Comparison of ENCODE assay signal across 8 cellular contexts in the genomic region with DNA sequence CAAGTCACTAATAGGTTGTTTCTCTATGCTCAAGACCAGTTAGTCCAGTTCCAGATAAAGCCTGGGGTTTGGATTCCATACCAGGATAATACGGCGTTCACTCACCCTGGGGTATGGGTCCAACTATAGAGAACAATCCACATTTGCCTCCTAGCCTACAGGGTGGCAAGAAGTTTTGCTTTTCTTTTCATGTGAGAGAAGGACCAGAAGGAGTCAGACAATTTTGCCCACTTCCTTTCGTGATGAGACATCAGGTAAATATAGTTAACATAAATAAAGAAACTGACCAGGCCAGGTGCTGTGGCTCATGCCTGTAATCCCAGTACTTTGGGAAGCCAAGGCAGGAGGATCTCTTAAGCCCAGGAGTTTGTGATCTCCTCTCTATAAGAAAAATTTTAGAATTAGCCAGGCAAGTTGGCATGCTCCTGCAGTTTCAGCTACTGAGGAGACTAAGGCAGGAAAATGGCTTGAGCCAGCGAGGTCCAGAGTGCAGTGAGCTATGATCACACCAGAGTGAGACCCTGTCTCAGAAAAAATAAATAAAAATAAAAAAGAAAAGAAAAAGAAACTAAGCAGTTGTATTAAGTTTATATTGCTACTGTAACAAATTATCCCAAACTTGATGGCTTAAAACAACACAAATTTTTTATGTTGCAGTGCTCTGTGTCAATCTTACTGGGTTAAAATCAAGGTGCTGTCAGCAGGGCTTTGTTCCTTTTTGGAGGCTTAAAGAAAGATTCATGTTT. TPM values are rescaled to one million over a fixed set of nuclear protein-coding genes. Genes with fewer than 3 reads are reported as not detected.
DNase-seq lines count a peak whose midpoint lies in the region; ATAC-seq, FAIRE-seq and TF ChIP-seq lines count a peak whose summit lies in the region.
"Had no signal": no experiment of that assay in that cellular context is flagged by ENCODE, and none has a peak within 500 bp of the region (broad histone marks: within the 10 kb centered on the region; RNA-seq: fewer than 3 reads in every experiment).

No MANE protein-coding gene starts in this region.

- 94% methylated on average over 4 of the region's 4 CpGs for WGBS in HepG2 (ENCODE audit: low lambda C conversion rate)

- TF ChIP-seq CTCF in HepG2 (CRISPR knock-in tag; IDR thresholded peaks at IDR 0.05) (no peak), glutamatergic neuron (IDR thresholded peaks at IDR 0.05; ENCODE audit: partially characterized antibody, unreplicated experiment) (no peak)

- no peak overlapping the region for H2AFZ ChIP-seq in HepG2 (ENCODE audit: low read length)

- no peak for TF ChIP-seq EP300 in HepG2 (IDR thresholded peaks at IDR 0.05; ENCODE audit: low read depth in 2 of 2, low read length in 2 of 2)
- no peak for TF ChIP-seq EP300 in HepG2 (CRISPR knock-in tag; IDR thresholded peaks at IDR 0.05; ENCODE audit: borderline replicate concordance)

- H3K4me3 ChIP-seq in HepG2 (replicated peaks in 1 of 3; ENCODE audit: insufficient read depth in 1 of 3, low read depth in 2 of 3, low read length in 3 of 3): no peak overlapping the region

- DNase-seq in LHCN-M2 (ENCODE audit: low read depth) (peak; percentile 19), HepG2 (ENCODE audit: low spot score) (no peak), glutamatergic neuron (no peak), posterior vena cava (ENCODE audit: low spot score) (no peak)
- no peak for DNase-seq in natural killer cell treated with Interleukin-12 subunit alpha and Interleukin-12 subunit beta and Interleukin-15 and Interleukin-18, amount 100 ng/mL, for 72 hours (ENCODE audit: low spot score)

- intact Hi-C loops in HepG2 (cut with micrococcal nuclease; ENCODE audit: unreplicated experiment) (no loop called here), posterior vena cava (cut with DNase I) (loop anchor here in 1 of 2 donors (10.0 kb wide), 1 partner anchor 55 kb away; no protein-coding TSS in a partner anchor)

- peak overlapping the region; percentile 74 for H3K4me3 Mint-ChIP-seq in natural killer cell treated with Interleukin-12 subunit alpha and Interleukin-12 subunit beta and Interleukin-15 and Interleukin-18, amount 100 ng/mL, for 72 hours
- no peak overlapping the region for H3K4me3 Mint-ChIP-seq in glutamatergic neuron (ENCODE audit: unreplicated experiment)

- no peaks in the 10 kb centered on the region for H3K36me3 Mint-ChIP-seq in natural killer cell treated with Interleukin-12 subunit alpha and Interleukin-12 subunit beta and Interleukin-15 and Interleukin-18, amount 100 ng/mL, for 72 hours
- no peaks in the 10 kb centered on the region for H3K36me3 Mint-ChIP-seq in glutamatergic neuron (ENCODE audit: unreplicated experiment)

- POLR2A ChIA-PET in HepG2 (lab: Yijun Ruan, JAX): no interaction called here

- CTCF ChIA-PET in HepG2 (lab: Yijun Ruan, JAX; ENCODE audit: low intra/inter-chr PET ratio, low total read pairs): no interaction called here

- in situ Hi-C loops in HepG2 (cut with HindIII; ENCODE audit: extremely low pct_ligation_motif_present, low pct_unique_long_range_greater_than_20kb): no loop called here

- H4K20me1 ChIP-seq in HepG2 (ENCODE audit: insufficient read depth, low read length): no peaks in the 10 kb centered on the region

- H3K4me1 ChIP-seq in HepG2 (ENCODE audit: insufficient read depth, low read length): no peaks in the 10 kb centered on the region

- TF ChIP-seq RAD21 in HepG2 (CRISPR knock-in tag; IDR thresholded peaks at IDR 0.05): no peak

- no peak overlapping the region for H3K27ac ChIP-seq in HepG2 (ENCODE audit: extremely low read length, insufficient read depth, low read length)

- no peak overlapping the region for H3K9ac ChIP-seq in HepG2 (ENCODE audit: insufficient read depth, low read depth, low read length)

- no peaks in the 10 kb centered on the region for H3K9me3 ChIP-seq in HepG2 (ENCODE audit: low read length)

- peak overlapping the region; percentile 75 to 80 for H3K27ac Mint-ChIP-seq in natural killer cell treated with Interleukin-12 subunit alpha and Interleukin-12 subunit beta and Interleukin-15 and Interleukin-18, amount 100 ng/mL, for 72 hours
- H3K27ac Mint-ChIP-seq in glutamatergic neuron (ENCODE audit: unreplicated experiment): no peak overlapping the region

- no peaks in the 10 kb centered on the region for H3K79me2 ChIP-seq in HepG2 (ENCODE audit: insufficient read depth, low read length)

- H3K36me3 ChIP-seq in HepG2 (replicated peaks in 1 of 2; ENCODE audit: control insufficient read depth in 1 of 2, insufficient read depth in 2 of 2, low read length in 2 of 2): no peaks in the 10 kb centered on the region

- H3K4me1 Mint-ChIP-seq in natural killer cell treated with Interleukin-12 subunit alpha and Interleukin-12 subunit beta and Interleukin-15 and Interleukin-18, amount 100 ng/mL, for 72 hours (ENCODE audit: low read depth in 2 of 2): peaks cover 33 to 43% of the 10 kb centered on the region in 2 donors
- H3K4me1 Mint-ChIP-seq in glutamatergic neuron (ENCODE audit: low read depth, unreplicated experiment): peaks cover 3% of the 10 kb centered on the region

- no peaks in the 10 kb centered on the region for H3K27me3 ChIP-seq in HepG2 (ENCODE audit: control insufficient read depth in 1 of 2, insufficient read depth in 2 of 2, low read length in 2 of 2)

- BruUV-seq in HepG2 (replicated peaks; lab: Mats Ljungman, UMichigan): no TSS peak

- FAIRE-seq in HepG2 (lab: Jason Lieb, UNC): no peak

- H3K4me2 ChIP-seq in HepG2 (ENCODE audit: low read depth, low read length): no peak overlapping the region

- ATAC-seq in GM18907 (IDR thresholded peaks at IDR 0.05; ENCODE audit: unreplicated experiment): peak; percentile 81
- peak; percentile 71 for ATAC-seq in HG02623 (IDR thresholded peaks at IDR 0.05; ENCODE audit: unreplicated experiment)
- peak; percentile 71 to 90 for ATAC-seq in natural killer cell treated with Interleukin-12 subunit alpha and Interleukin-12 subunit beta and Interleukin-15 and Interleukin-18, amount 100 ng/mL, for 72 hours
- no peak for ATAC-seq in HepG2
- ATAC-seq: HCT116 had no signal

- no peaks in the 10 kb centered on the region for H3K27me3 Mint-ChIP-seq in natural killer cell treated with Interleukin-12 subunit alpha and Interleukin-12 subunit beta and Interleukin-15 and Interleukin-18, amount 100 ng/mL, for 72 hours
- no peaks in the 10 kb centered on the region for H3K27me3 Mint-ChIP-seq in glutamatergic neuron (ENCODE audit: unreplicated experiment)

- no peak for TF ChIP-seq POLR2A in HepG2 (IDR thresholded peaks at IDR 0.05; ENCODE audit: insufficient read depth in 1 of 2, low read depth in 2 of 2, low read length in 2 of 2)

- H3K9me3 Mint-ChIP-seq in natural killer cell treated with Interleukin-12 subunit alpha and Interleukin-12 subunit beta and Interleukin-15 and Interleukin-18, amount 100 ng/mL, for 72 hours: no peaks in the 10 kb centered on the region
- no peaks in the 10 kb centered on the region for H3K9me3 Mint-ChIP-seq in glutamatergic neuron (ENCODE audit: unreplicated experiment)

RNA-seq across cellular contexts. Expression of a gene that starts 7.5 kb away (rescaled TPM):
- total RNA-seq in LHCN-M2 (2014; rRNA removed): 40.6 and 41.4 TPM in 2 replicates
- polyA plus RNA-seq in LHCN-M2 (2012): 91.4 TPM
- 100 to 1,000 TPM; 102 to 113 TPM for total RNA-seq in natural killer cell treated with Interleukin-12 subunit alpha and Interleukin-12 subunit beta and Interleukin-15 and Interleukin-18, amount 100 ng/mL, for 72 hours
- total RNA-seq in HepG2 (2016; rRNA removed; fragmentation: Illumina TruSeq; extraction: Trizol): 26.3 and 49.4 TPM in 2 replicates
- total RNA-seq in HepG2 (2016; cell fraction: cytosol; rRNA removed; fragmentation: Illumina TruSeq; extraction: Trizol; ENCODE audit: low read depth): 13.4 and 19.2 TPM in 2 replicates
- total RNA-seq in HepG2 (2016; cell fraction: insoluble cytoplasmic fraction; rRNA removed; fragmentation: Illumina TruSeq; extraction: Trizol): 28.3 and 50.6 TPM in 2 replicates
- 14.5 and 17.4 TPM in 2 replicates for total RNA-seq in HepG2 (2016; cell fraction: membrane; rRNA removed; fragmentation: Illumina TruSeq; extraction: Trizol)
- 39.0 and 46.8 TPM in 2 replicates for total RNA-seq in HepG2 (2016; cell fraction: nucleus; rRNA removed; fragmentation: Illumina TruSeq; extraction: Trizol)
- polyA plus RNA-seq in HepG2 (2011; rRNA removed): 217 and 239 TPM in 2 replicates
- polyA plus RNA-seq in HepG2 (2011; cell fraction: cytosol; rRNA removed): 109 and 117 TPM in 2 replicates
- 33.6 and 41.1 TPM in 2 replicates for polyA plus RNA-seq in HepG2 (2011; cell fraction: nucleus; rRNA removed)
- polyA plus RNA-seq in HepG2 (2012): 46.8 and 51.5 TPM in 2 replicates
- 28.6 and 31.5 TPM in 2 replicates for polyA plus RNA-seq in HepG2 (2016; cell fraction: cytosol; fragmentation: Illumina TruSeq; extraction: Trizol; ENCODE audit: low read depth)
- 50.0 and 51.6 TPM in 2 replicates for polyA plus RNA-seq in HepG2 (2016; cell fraction: insoluble cytoplasmic fraction; fragmentation: Illumina TruSeq; extraction: Trizol; ENCODE audit: low read depth)
- polyA plus RNA-seq in HepG2 (2016; cell fraction: membrane; fragmentation: Illumina TruSeq; extraction: Trizol; ENCODE audit: low read depth): 18.4 and 23.4 TPM in 2 replicates
- polyA plus RNA-seq in HepG2 (2016; cell fraction: nucleus; fragmentation: Illumina TruSeq; extraction: Trizol; ENCODE audit: insufficient read depth, low read depth): 95.9 and 120 TPM in 2 replicates
- polyA minus RNA-seq in HepG2 (2011; rRNA and poly(A)+ RNA removed; ENCODE audit: low replicate concordance): 214 and 312 TPM in 2 replicates
- polyA minus RNA-seq in HepG2 (2011; cell fraction: cytosol; rRNA and poly(A)+ RNA removed): 57.0 and 58.9 TPM in 2 replicates
- 27.4 and 38.7 TPM in 2 replicates for polyA minus RNA-seq in HepG2 (2011; cell fraction: nucleus; rRNA and poly(A)+ RNA removed)
- 108 TPM for total RNA-seq in glutamatergic neuron (ENCODE audit: unreplicated experiment)
- total RNA-seq in posterior vena cava: 10 to 100 TPM; 63.8 to 76.3 TPM

RNA-seq across cellular contexts. Expression of a gene that starts 47.1 kb away (rescaled TPM):
- total RNA-seq in LHCN-M2 (2014; rRNA removed): 12.9 and 14.1 TPM in 2 replicates
- polyA plus RNA-seq in LHCN-M2 (2012): 3.2 TPM
- total RNA-seq in natural killer cell treated with Interleukin-12 subunit alpha and Interleukin-12 subunit beta and Interleukin-15 and Interleukin-18, amount 100 ng/mL, for 72 hours: 10 to 100 TPM; 76.9 to 95.1 TPM
- 63.4 and 113 TPM in 2 replicates for total RNA-seq in HepG2 (2016; rRNA removed; fragmentation: Illumina TruSeq; extraction: Trizol)
- 96.6 and 97.4 TPM in 2 replicates for total RNA-seq in HepG2 (2016; cell fraction: cytosol; rRNA removed; fragmentation: Illumina TruSeq; extraction: Trizol; ENCODE audit: low read depth)
- total RNA-seq in HepG2 (2016; cell fraction: insoluble cytoplasmic fraction; rRNA removed; fragmentation: Illumina TruSeq; extraction: Trizol): 57.4 and 102 TPM in 2 replicates
- total RNA-seq in HepG2 (2016; cell fraction: membrane; rRNA removed; fragmentation: Illumina TruSeq; extraction: Trizol): 46.7 and 55.6 TPM in 2 replicates
- total RNA-seq in HepG2 (2016; cell fraction: nucleus; rRNA removed; fragmentation: Illumina TruSeq; extraction: Trizol): 59.7 and 65.2 TPM in 2 replicates
- polyA plus RNA-seq in HepG2 (2011; rRNA removed): 11.3 and 16.2 TPM in 2 replicates
- polyA plus RNA-seq in HepG2 (2011; cell fraction: cytosol; rRNA removed): 13.0 and 14.0 TPM in 2 replicates
- polyA plus RNA-seq in HepG2 (2011; cell fraction: nucleus; rRNA removed): 13.5 and 15.6 TPM in 2 replicates
- 15.9 and 20.6 TPM in 2 replicates for polyA plus RNA-seq in HepG2 (2012)
- 16.9 and 24.8 TPM in 2 replicates for polyA plus RNA-seq in HepG2 (2016; cell fraction: cytosol; fragmentation: Illumina TruSeq; extraction: Trizol; ENCODE audit: low read depth)
- polyA plus RNA-seq in HepG2 (2016; cell fraction: insoluble cytoplasmic fraction; fragmentation: Illumina TruSeq; extraction: Trizol; ENCODE audit: low read depth): 28.8 and 30.9 TPM in 2 replicates
- 20.7 and 23.8 TPM in 2 replicates for polyA plus RNA-seq in HepG2 (2016; cell fraction: membrane; fragmentation: Illumina TruSeq; extraction: Trizol; ENCODE audit: low read depth)
- polyA plus RNA-seq in HepG2 (2016; cell fraction: nucleus; fragmentation: Illumina TruSeq; extraction: Trizol; ENCODE audit: insufficient read depth, low read depth): 25.5 and 28.7 TPM in 2 replicates
- polyA minus RNA-seq in HepG2 (2011; rRNA and poly(A)+ RNA removed; ENCODE audit: low replicate concordance): 20.3 and 55.5 TPM in 2 replicates
- 15.7 and 21.4 TPM in 2 replicates for polyA minus RNA-seq in HepG2 (2011; cell fraction: cytosol; rRNA and poly(A)+ RNA removed)
- 69.1 and 82.4 TPM in 2 replicates for polyA minus RNA-seq in HepG2 (2011; cell fraction: nucleus; rRNA and poly(A)+ RNA removed)
- total RNA-seq in glutamatergic neuron (ENCODE audit: unreplicated experiment): 117 TPM
- 10 to 100 TPM; 31.7 to 32.2 TPM for total RNA-seq in posterior vena cava
